Comparison of ENCODE assay signal across 8 cellular contexts in genomic region chr12:128818065-128819022, GRCh38. TPM values are rescaled to one million over a fixed set of nuclear protein-coding genes. Genes with fewer than 3 reads are reported as not detected.
DNase-seq lines count a peak whose midpoint lies in the region; ATAC-seq, FAIRE-seq and TF ChIP-seq lines count a peak whose summit lies in the region.

No MANE protein-coding gene starts in this region.

- FAIRE-seq in kidney (lab: Jason Lieb, UNC) = no peak

- peak overlapping the region; percentile 4 for H3K4me3 Mint-ChIP-seq in activated T-helper 2 cell treated with anti-CD3 and anti-CD28 coated beads, Interferon-gamma antibody, Interleukin-2, Interleukin-4, amounts not matched to agents 10 μg/mL and 5 μg/mL and 100 μg/mL, durations not matched to agents 14 hours and 24 hours and 36 hours (ENCODE audit: low read depth)

- 63 to 77% methylated on average over 13 of the region's 13 CpGs for WGBS in upper lobe of left lung, 2 donors

- H3K9me3 ChIP-seq in kidney (ENCODE audit: control insufficient read depth in 1 of 2, low read length in 2 of 2) = no peaks in the 10 kb centered on the region
- H3K9me3 ChIP-seq in upper lobe of left lung = no peaks in the 10 kb centered on the region

- peaks cover 67% of the 10 kb centered on the region for H3K4me1 Mint-ChIP-seq in activated T-helper 2 cell treated with anti-CD3 and anti-CD28 coated beads, Interferon-gamma antibody, Interleukin-2, Interleukin-4, amounts not matched to agents 10 μg/mL and 5 μg/mL and 100 μg/mL, durations not matched to agents 14 hours and 24 hours and 36 hours (ENCODE audit: low read depth)

- no peaks in the 10 kb centered on the region for H3K9me3 Mint-ChIP-seq in activated T-helper 2 cell treated with anti-CD3 and anti-CD28 coated beads, Interferon-gamma antibody, Interleukin-2, Interleukin-4, amounts not matched to agents 10 μg/mL and 5 μg/mL and 100 μg/mL, durations not matched to agents 14 hours and 24 hours and 36 hours

- H3K36me3 ChIP-seq in kidney (ENCODE audit: control insufficient read depth in 1 of 2, insufficient read depth in 2 of 2, low read length in 2 of 2) (peaks cover 0 to 11% of the 10 kb centered on the region in 2 donors), upper lobe of left lung (peaks cover 0 to 21% (median 7%) of the 10 kb centered on the region in 4 donors)

- TF ChIP-seq EP300 in upper lobe of left lung (IDR thresholded peaks at IDR 0.05) = no peak

- peaks cover 0 to 14% of the 10 kb centered on the region in 2 donors for H3K4me1 ChIP-seq in kidney (ENCODE audit: control insufficient read depth in 1 of 2, insufficient read depth in 1 of 2, low read depth in 1 of 2, low read length in 2 of 2)
- peaks cover 28 to 55% (median 45%) of the 10 kb centered on the region in 4 donors for H3K4me1 ChIP-seq in upper lobe of left lung

- TF ChIP-seq POLR2A in upper lobe of left lung (IDR thresholded peaks at IDR 0.05) = no peak

- ATAC-seq in Right ventricle myocardium superior (ENCODE audit: poor library complexity) (peak; percentile 34), Right ventricle myocardium inferior (no peak), HG03066 (IDR thresholded peaks at IDR 0.05; ENCODE audit: low read depth, unreplicated experiment) (peak; percentile 36), upper lobe of left lung (ENCODE audit: low FRiP score in 2 of 2) (peak in 1 of 2 donors; percentile 44), GM18873 (IDR thresholded peaks at IDR 0.05; ENCODE audit: low FRiP score, unreplicated experiment) (no peak)

- DNase-seq in Right ventricle myocardium superior = no peak
- DNase-seq in Right ventricle myocardium inferior (ENCODE audit: missing footprints) = no peak
- DNase-seq in activated T-helper 2 cell treated with anti-CD3 and anti-CD28 coated beads, Interferon-gamma antibody, Interleukin-2, Interleukin-4, amounts not matched to agents 10 μg/mL and 5 μg/mL and 100 μg/mL, durations not matched to agents 14 hours and 24 hours and 36 hours (ENCODE audit: low spot score) = no peak
- DNase-seq in kidney = no peak
- DNase-seq in upper lobe of left lung = no peak
- DNase-seq in NCI-H1930 (lab: John Stamatoyannopoulos, UW) = no peak

- TF ChIP-seq CTCF in kidney (IDR thresholded peaks at IDR 0.05; ENCODE audit: borderline replicate concordance, extremely low read depth, insufficient read depth) (no peak), upper lobe of left lung (IDR thresholded peaks at IDR 0.05) (no peak)

- no peaks in the 10 kb centered on the region for H3K27me3 ChIP-seq in upper lobe of left lung

- H3K36me3 Mint-ChIP-seq in activated T-helper 2 cell treated with anti-CD3 and anti-CD28 coated beads, Interferon-gamma antibody, Interleukin-2, Interleukin-4, amounts not matched to agents 10 μg/mL and 5 μg/mL and 100 μg/mL, durations not matched to agents 14 hours and 24 hours and 36 hours (ENCODE audit: low read depth) = peaks cover 47% of the 10 kb centered on the region

- no peaks in the 10 kb centered on the region for H3K27me3 Mint-ChIP-seq in activated T-helper 2 cell treated with anti-CD3 and anti-CD28 coated beads, Interferon-gamma antibody, Interleukin-2, Interleukin-4, amounts not matched to agents 10 μg/mL and 5 μg/mL and 100 μg/mL, durations not matched to agents 14 hours and 24 hours and 36 hours (ENCODE audit: low read depth)

- H3K27ac Mint-ChIP-seq in activated T-helper 2 cell treated with anti-CD3 and anti-CD28 coated beads, Interferon-gamma antibody, Interleukin-2, Interleukin-4, amounts not matched to agents 10 μg/mL and 5 μg/mL and 100 μg/mL, durations not matched to agents 14 hours and 24 hours and 36 hours = peak overlapping the region; percentile 79

- H3K27ac ChIP-seq in kidney (ENCODE audit: low read depth in 2 of 2, low read length in 2 of 2) (peak overlapping the region; percentile 9 to 32), upper lobe of left lung (peak overlapping the region; percentile 21 to 95 (median 54))

- H3K9ac ChIP-seq in kidney (ENCODE audit: low read length in 2 of 2) = no peak overlapping the region

- H3K4me3 ChIP-seq in kidney (ENCODE audit: low read length in 2 of 2) (no peak overlapping the region), upper lobe of left lung (no peak overlapping the region)

- intact Hi-C loops in Right ventricle myocardium superior (cut with DNase I) = no loop called here
- intact Hi-C loops in Right ventricle myocardium inferior (cut with DNase I) = no loop called here
- intact Hi-C loops in activated T-helper 2 cell treated with anti-CD3 and anti-CD28 coated beads, Interferon-gamma antibody, Interleukin-2, Interleukin-4, amounts not matched to agents 10 μg/mL and 5 μg/mL and 100 μg/mL, durations not matched to agents 14 hours and 24 hours and 36 hours (cut with micrococcal nuclease) = no loop called here
- intact Hi-C loops in kidney (cut with DNase I) = no loop called here

RNA-seq across cellular contexts. Expression of gene SLC15A4, which starts 5.4 kb away (rescaled TPM):
- 14.2 TPM for total RNA-seq in Right ventricle myocardium superior
- 16.3 TPM for total RNA-seq in Right ventricle myocardium inferior
- 38.8 and 42.3 TPM in 2 replicates for total RNA-seq in activated T-helper 2 cell treated with anti-CD3 and anti-CD28 coated beads, Interferon-gamma antibody, Interleukin-2, Interleukin-4, amounts not matched to agents 10 μg/mL and 5 μg/mL and 100 μg/mL, durations not matched to agents 14 hours and 24 hours and 36 hours
- 32.4 TPM for total RNA-seq in kidney
- polyA plus RNA-seq in kidney (ENCODE audit: insufficient read depth, low read depth, low replicate concordance) = 11.3 TPM
- 10 to 100 TPM; 21.0 to 58.7 (median 32.8) TPM for total RNA-seq in upper lobe of left lung

RNA-seq across cellular contexts. Expression of gene GLT1D1, which starts 34.9 kb away (rescaled TPM):
- total RNA-seq in Right ventricle myocardium superior = 0.30 TPM
- 0.68 TPM for total RNA-seq in Right ventricle myocardium inferior
- total RNA-seq in activated T-helper 2 cell treated with anti-CD3 and anti-CD28 coated beads, Interferon-gamma antibody, Interleukin-2, Interleukin-4, amounts not matched to agents 10 μg/mL and 5 μg/mL and 100 μg/mL, durations not matched to agents 14 hours and 24 hours and 36 hours = 3.2 and 3.8 TPM in 2 replicates
- 0.41 TPM for total RNA-seq in kidney
- polyA plus RNA-seq in kidney (ENCODE audit: insufficient read depth, low read depth, low replicate concordance) = 0.45 TPM
- total RNA-seq in upper lobe of left lung = 1 to 10 TPM; 4.1 to 8.3 (median 6.5) TPM

Comparison
In these comparisons a context has a peak if more than half of its experiments do, and no peak if none do; other contexts are left out.
1. ATAC-seq: peak in Right ventricle myocardium superior (single experiment) and HG03066 (single experiment); none in Right ventricle myocardium inferior (single experiment) and GM18873 (single experiment).